1 cellular context compared by ENCODE assay signal in the genomic region with DNA sequence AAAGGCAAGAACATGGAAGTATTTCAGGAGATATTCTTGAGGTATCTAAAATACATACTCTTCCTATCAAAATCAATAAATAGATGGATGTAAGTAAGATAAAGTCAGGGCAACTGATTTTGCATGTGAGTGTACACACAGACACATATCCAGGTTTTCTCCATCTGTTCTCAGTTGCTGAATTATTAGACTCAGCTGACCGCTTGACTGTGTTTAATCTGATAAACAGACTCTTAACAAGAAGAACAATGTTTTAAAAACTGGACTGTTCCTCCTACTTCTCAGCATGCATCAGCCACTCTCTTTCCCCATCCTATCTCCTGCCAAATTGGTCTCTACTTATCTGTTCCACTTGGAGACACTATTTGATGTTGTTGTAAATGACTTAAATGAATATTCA.
TF ChIP-seq lines count a peak whose summit lies in the region.

No MANE protein-coding gene starts in this region.

TF ChIP-seq in K562, 482 proteins besides CTCF, POLR2A, EP300 and RAD21 (continued from another document):
- TF ChIP-seq, protein P1, sequence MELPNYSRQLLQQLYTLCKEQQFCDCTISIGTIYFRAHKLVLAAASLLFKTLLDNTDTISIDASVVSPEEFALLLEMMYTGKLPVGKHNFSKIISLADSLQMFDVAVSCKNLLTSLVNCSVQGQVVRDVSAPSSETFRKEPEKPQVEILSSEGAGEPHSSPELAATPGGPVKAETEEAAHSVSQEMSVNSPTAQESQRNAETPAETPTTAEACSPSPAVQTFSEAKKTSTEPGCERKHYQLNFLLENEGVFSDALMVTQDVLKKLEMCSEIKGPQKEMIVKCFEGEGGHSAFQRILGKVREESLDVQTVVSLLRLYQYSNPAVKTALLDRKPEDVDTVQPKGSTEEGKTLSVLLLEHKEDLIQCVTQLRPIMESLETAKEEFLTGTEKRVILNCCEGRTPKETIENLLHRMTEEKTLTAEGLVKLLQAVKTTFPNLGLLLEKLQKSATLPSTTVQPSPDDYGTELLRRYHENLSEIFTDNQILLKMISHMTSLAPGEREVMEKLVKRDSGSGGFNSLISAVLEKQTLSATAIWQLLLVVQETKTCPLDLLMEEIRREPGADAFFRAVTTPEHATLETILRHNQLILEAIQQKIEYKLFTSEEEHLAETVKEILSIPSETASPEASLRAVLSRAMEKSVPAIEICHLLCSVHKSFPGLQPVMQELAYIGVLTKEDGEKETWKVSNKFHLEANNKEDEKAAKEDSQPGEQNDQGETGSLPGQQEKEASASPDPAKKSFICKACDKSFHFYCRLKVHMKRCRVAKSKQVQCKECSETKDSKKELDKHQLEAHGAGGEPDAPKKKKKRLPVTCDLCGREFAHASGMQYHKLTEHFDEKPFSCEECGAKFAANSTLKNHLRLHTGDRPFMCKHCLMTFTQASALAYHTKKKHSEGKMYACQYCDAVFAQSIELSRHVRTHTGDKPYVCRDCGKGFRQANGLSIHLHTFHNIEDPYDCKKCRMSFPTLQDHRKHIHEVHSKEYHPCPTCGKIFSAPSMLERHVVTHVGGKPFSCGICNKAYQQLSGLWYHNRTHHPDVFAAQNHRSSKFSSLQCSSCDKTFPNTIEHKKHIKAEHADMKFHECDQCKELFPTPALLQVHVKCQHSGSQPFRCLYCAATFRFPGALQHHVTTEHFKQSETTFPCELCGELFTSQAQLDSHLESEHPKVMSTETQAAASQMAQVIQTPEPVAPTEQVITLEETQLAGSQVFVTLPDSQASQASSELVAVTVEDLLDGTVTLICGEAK (IDR thresholded peaks at IDR 0.05) = no peak
- TF ChIP-seq, protein P1 (CRISPR knock-in tag; IDR thresholded peaks at IDR 0.05) = no peak
